In genomic region chr13:98142427-98143156, GRCh38 we compare ENCODE assay signal across 7 cellular contexts. TPM values are rescaled to one million over a fixed set of nuclear protein-coding genes. Genes with fewer than 3 reads are reported as not detected.
DNase-seq lines count a peak whose midpoint lies in the region; ATAC-seq and TF ChIP-seq lines count a peak whose summit lies in the region.

Gene FARP1, plus strand, starts transcription at chr13:98143094. Its CDS starts 70,149 bp downstream, at chr13:98213243.

- peaks cover 15% of the 10 kb centered on the region for H3K4me1 ChIP-seq in GM23248 (ENCODE audit: insufficient read depth)

- intact Hi-C loops in dendritic cell treated with granulocyte-macrophage colony-stimulating factor and Interleukin-4, amounts not matched to agents 40 ng/mL and 50 ng/mL, for 4 days (cut with micrococcal nuclease), result no loop called here
- intact Hi-C loops in left colon (cut with DNase I, micrococcal nuclease), result no loop called here

- H3K9me3 Mint-ChIP-seq in T-cell, result no peaks in the 10 kb centered on the region
- no peaks in the 10 kb centered on the region for H3K9me3 Mint-ChIP-seq in dendritic cell treated with granulocyte-macrophage colony-stimulating factor and Interleukin-4, amounts not matched to agents 40 ng/mL and 50 ng/mL, for 4 days

- peak within 1 kb of the TSS; percentile 53 for H3K27ac ChIP-seq in GM23248

- no peaks in the 10 kb centered on the region for H3K9me3 ChIP-seq in GM23248 (ENCODE audit: low read depth)

- in situ Hi-C loops in GM23248 (cut with MboI), result no loop called here

- CTCF ChIA-PET in T-cell (lab: Charles Lee), result no interaction called here

- H3K27ac Mint-ChIP-seq in T-cell, result no peak within 1 kb of the TSS
- H3K27ac Mint-ChIP-seq in dendritic cell treated with granulocyte-macrophage colony-stimulating factor and Interleukin-4, amounts not matched to agents 40 ng/mL and 50 ng/mL, for 4 days, result no peak within 1 kb of the TSS

- H3K9ac ChIP-seq in GM23248, result peak within 1 kb of the TSS; percentile 94

- peak within 1 kb of the TSS; percentile 98 for H3K4me2 ChIP-seq in GM23248 (ENCODE audit: unreplicated experiment)

- H3K27me3 ChIP-seq in GM23248 (replicated peaks; ENCODE audit: insufficient read depth), result no peaks in the 10 kb centered on the region

- H3K4me3 ChIP-seq in GM12865 (ENCODE audit: low read depth, low read length), result peak within 1 kb of the TSS; percentile 55
- H3K4me3 ChIP-seq in GM23248, result peak within 1 kb of the TSS; percentile 98

- ATAC-seq in T-cell (replicated peaks in 1 of 4) (peak; percentile 45 to 68 (median 65)), left colon (peak; percentile 93)

- 3 to 5% methylated on average over 50 to 76 of the region's 95 CpGs for WGBS in GM23248 (ENCODE audit: low coverage in 1 of 2, low lambda C conversion rate in 2 of 2, missing lambda C conversion rate in 2 of 2), 2 experiments

- H3K36me3 Mint-ChIP-seq in T-cell, result no peaks in the 10 kb centered on the region
- no peaks in the 10 kb centered on the region for H3K36me3 Mint-ChIP-seq in dendritic cell treated with granulocyte-macrophage colony-stimulating factor and Interleukin-4, amounts not matched to agents 40 ng/mL and 50 ng/mL, for 4 days (ENCODE audit: low read depth)

- peak within 1 kb of the TSS; percentile 80 for H2AFZ ChIP-seq in GM23248

- peaks cover 43 to 59% of the 10 kb centered on the region in 2 donors for H3K27me3 Mint-ChIP-seq in T-cell
- peaks cover 71% of the 10 kb centered on the region for H3K27me3 Mint-ChIP-seq in dendritic cell treated with granulocyte-macrophage colony-stimulating factor and Interleukin-4, amounts not matched to agents 40 ng/mL and 50 ng/mL, for 4 days

- peaks cover 6% of the 10 kb centered on the region; the same call in 1 of the 2 replicates for H4K20me1 ChIP-seq in GM23248 (ENCODE audit: insufficient read depth)

- peaks cover 0 to 17% (median 8%) of the 10 kb centered on the region in 3 donors for H3K4me1 Mint-ChIP-seq in T-cell
- peaks cover 11% of the 10 kb centered on the region for H3K4me1 Mint-ChIP-seq in dendritic cell treated with granulocyte-macrophage colony-stimulating factor and Interleukin-4, amounts not matched to agents 40 ng/mL and 50 ng/mL, for 4 days (ENCODE audit: low read depth)

- H3K4me3 Mint-ChIP-seq in T-cell, result peak within 1 kb of the TSS; percentile 54 to 73 (median 65)
- H3K4me3 Mint-ChIP-seq in dendritic cell treated with granulocyte-macrophage colony-stimulating factor and Interleukin-4, amounts not matched to agents 40 ng/mL and 50 ng/mL, for 4 days, result peak within 1 kb of the TSS; percentile 70

- H3K36me3 ChIP-seq in GM23248 (ENCODE audit: low read depth), result no peaks in the 10 kb centered on the region

- H3K9me2 ChIP-seq in GM23248 (ENCODE audit: insufficient read depth), result no peaks in the 10 kb centered on the region

- peaks cover 37% of the 10 kb centered on the region for H3K79me2 ChIP-seq in GM23248 (ENCODE audit: insufficient read depth)

- peak; percentile 42 for TF ChIP-seq CTCF in GM12865 (IDR thresholded peaks at IDR 0.05; ENCODE audit: insufficient read depth, low read depth, low read length, missing control alignments)

- H3F3A ChIP-seq in GM23248 (ENCODE audit: insufficient read depth), result peaks cover 21% of the 10 kb centered on the region

- peak; percentile 80 for DNase-seq in GM12865 (ENCODE audit: low read depth)
- peak; percentile 88 for DNase-seq in GM23248
- DNase-seq in LHCN-M2 (ENCODE audit: low read depth), result peak; percentile 47
- peak in 7 of 34 experiments; percentile 0 to 17 (median 5) for DNase-seq in T-cell
- DNase-seq in left colon, result peak; percentile 63 to 80
- peak; percentile 20 to 30 for DNase-seq in stimulated activated CD4-positive, alpha-beta T cell treated with anti-CD3 and anti-CD28 coated beads, Interleukin-2, amount 100 ng/mL, for 48 hours

- POLR2A ChIA-PET in T-cell (lab: Charles Lee), result no interaction called here

RNA-seq across cellular contexts. Expression of gene FARP1, which starts in this region (rescaled TPM):
- 43.3 and 56.6 TPM in 2 replicates for total RNA-seq in GM23248 (2014; rRNA removed; shearing (Covaris generic))
- polyA plus RNA-seq in GM23248 (2016; fragmentation: Nextera tagmentation; extraction: Ambion mirVana), result 53.7 and 55.9 TPM in 2 replicates
- total RNA-seq in LHCN-M2 (2014; rRNA removed) (12.4 and 15.8 TPM in 2 replicates), T-cell (1 to 10 TPM in 3 of 5 donors, under 1 TPM in 2; 0.51 to 2.0 (median 1.0) TPM), left colon (10 to 100 TPM; 38.8 to 50.3 TPM)
- 54.2 TPM for polyA plus RNA-seq in LHCN-M2 (2012)
